ENCODE assay signal across 7 cellular contexts in the genomic region with DNA sequence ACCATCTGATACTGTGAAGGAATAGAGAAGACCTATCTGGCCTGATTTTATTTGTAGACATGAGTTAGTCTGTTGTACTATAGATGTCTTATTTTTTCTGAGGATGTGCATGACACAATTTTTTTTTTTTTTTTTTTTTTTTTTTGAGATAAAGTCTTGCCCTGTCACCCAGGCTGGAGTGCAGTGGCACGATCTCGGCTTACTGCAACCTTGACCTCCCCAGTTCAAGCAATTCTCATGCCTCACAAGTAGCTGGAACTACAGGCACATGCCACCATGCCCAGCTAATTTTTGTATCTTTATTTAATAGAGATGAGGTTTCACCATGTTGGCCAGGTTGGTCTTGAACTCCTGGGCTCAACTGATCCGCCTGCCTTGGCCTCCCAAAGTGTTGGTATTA. TPM values are rescaled to one million over a fixed set of nuclear protein-coding genes. Genes with fewer than 3 reads are reported as not detected.
A peak's percentile ranks its signal among the peaks of the same experiment; 100 is the strongest.
DNase-seq lines count a peak whose midpoint lies in the region; ATAC-seq and TF ChIP-seq lines count a peak whose summit lies in the region.
"Not testable (repeated sequence)": the region's sequence is repeated elsewhere in the genome, so short reads cannot be mapped to it uniquely, and the experiment has no call there.

No MANE protein-coding gene starts in this region.

- not testable (repeated sequence) for DNase-seq in CD8-positive, alpha-beta T cell; HFFc6; activated CD4-positive, alpha-beta T cell treated with anti-CD3 and anti-CD28 coated beads, Interleukin-2, amount 10 ng/mL, durations not matched to agents 7 days and 5 days; activated T-cell treated with anti-CD3 and anti-CD28 coated beads, Interleukin-2, amount 50 U/mL, for 72 hours; central memory CD8-positive, alpha-beta T cell (ENCODE audit: low spot score in 2 of 2); stimulated activated effector memory CD8-positive, alpha-beta T cell treated with anti-CD3 and anti-CD28 coated beads, Interleukin-12 subunit alpha, Interleukin-12 subunit beta, amount 100 ng/mL, for 72 hours (ENCODE audit: low spot score in 2 of 2)
- DNase-seq in adrenal gland = peak in 5 of 7 donors; percentile 29 to 62 (median 48)

- H3K9me3 ChIP-seq in CD8-positive, alpha-beta T cell (ENCODE audit: low read length); adrenal gland (replicated peaks in 1 of 3): not testable (repeated sequence)

- H3K27ac Mint-ChIP-seq in CD8-positive, alpha-beta T cell = peak overlapping the region; percentile 17
- H3K27ac Mint-ChIP-seq in HFFc6 = peak overlapping the region; percentile 96
- H3K27ac Mint-ChIP-seq in activated CD4-positive, alpha-beta T cell treated with anti-CD3 and anti-CD28 coated beads, Interleukin-2, amount 10 ng/mL, durations not matched to agents 7 days and 5 days = peak overlapping the region; percentile 0
- peak overlapping the region; percentile 68 for H3K27ac Mint-ChIP-seq in activated T-cell treated with anti-CD3 and anti-CD28 coated beads, Interleukin-2, amount 50 U/mL, for 72 hours
- peak overlapping the region; percentile 29 for H3K27ac Mint-ChIP-seq in central memory CD8-positive, alpha-beta T cell (ENCODE audit: low read depth)
- H3K27ac Mint-ChIP-seq in stimulated activated effector memory CD8-positive, alpha-beta T cell treated with anti-CD3 and anti-CD28 coated beads, Interleukin-12 subunit alpha, Interleukin-12 subunit beta, amount 100 ng/mL, for 72 hours = peak overlapping the region; percentile 45

- intact Hi-C loops in CD8-positive, alpha-beta T cell (cut with DNase I, micrococcal nuclease); adrenal gland (cut with DNase I): not testable (repeated sequence)

- H3K4me3 Mint-ChIP-seq in CD8-positive, alpha-beta T cell; HFFc6; activated CD4-positive, alpha-beta T cell treated with anti-CD3 and anti-CD28 coated beads, Interleukin-2, amount 10 ng/mL, durations not matched to agents 7 days and 5 days; activated T-cell treated with anti-CD3 and anti-CD28 coated beads, Interleukin-2, amount 50 U/mL, for 72 hours; central memory CD8-positive, alpha-beta T cell; stimulated activated effector memory CD8-positive, alpha-beta T cell treated with anti-CD3 and anti-CD28 coated beads, Interleukin-12 subunit alpha, Interleukin-12 subunit beta, amount 100 ng/mL, for 72 hours: not testable (repeated sequence)

- H3K4me1 ChIP-seq in CD8-positive, alpha-beta T cell (ENCODE audit: insufficient read depth, low read length); adrenal gland (replicated peaks in 1 of 2): not testable (repeated sequence)

- TF ChIP-seq CTCF in CD8-positive, alpha-beta T cell (IDR thresholded peaks at IDR 0.05); HFFc6 (IDR thresholded peaks at IDR 0.05); adrenal gland (IDR thresholded peaks at IDR 0.05): not testable (repeated sequence)

- H3K36me3 Mint-ChIP-seq in CD8-positive, alpha-beta T cell = peaks cover 35% of the 10 kb centered on the region
- H3K36me3 Mint-ChIP-seq in HFFc6 (ENCODE audit: low read depth); activated T-cell treated with anti-CD3 and anti-CD28 coated beads, Interleukin-2, amount 50 U/mL, for 72 hours (ENCODE audit: insufficient read depth in 2 of 2): not testable (repeated sequence)
- H3K36me3 Mint-ChIP-seq in activated CD4-positive, alpha-beta T cell treated with anti-CD3 and anti-CD28 coated beads, Interleukin-2, amount 10 ng/mL, durations not matched to agents 7 days and 5 days (ENCODE audit: low read depth) = peaks cover 16% of the 10 kb centered on the region
- peaks cover 45% of the 10 kb centered on the region for H3K36me3 Mint-ChIP-seq in central memory CD8-positive, alpha-beta T cell (ENCODE audit: insufficient read depth)
- peaks cover 100% of the 10 kb centered on the region for H3K36me3 Mint-ChIP-seq in stimulated activated effector memory CD8-positive, alpha-beta T cell treated with anti-CD3 and anti-CD28 coated beads, Interleukin-12 subunit alpha, Interleukin-12 subunit beta, amount 100 ng/mL, for 72 hours

- peaks cover 15% of the 10 kb centered on the region for H3K36me3 ChIP-seq in CD8-positive, alpha-beta T cell (ENCODE audit: insufficient read depth, low read length)
- H3K36me3 ChIP-seq in adrenal gland (replicated peaks in 1 of 2) = peaks cover 0 to 25% of the 10 kb centered on the region in 2 donors

- H3K4me1 Mint-ChIP-seq in CD8-positive, alpha-beta T cell (ENCODE audit: low read depth); activated CD4-positive, alpha-beta T cell treated with anti-CD3 and anti-CD28 coated beads, Interleukin-2, amount 10 ng/mL, durations not matched to agents 7 days and 5 days; activated T-cell treated with anti-CD3 and anti-CD28 coated beads, Interleukin-2, amount 50 U/mL, for 72 hours (ENCODE audit: low read depth); central memory CD8-positive, alpha-beta T cell; stimulated activated effector memory CD8-positive, alpha-beta T cell treated with anti-CD3 and anti-CD28 coated beads, Interleukin-12 subunit alpha, Interleukin-12 subunit beta, amount 100 ng/mL, for 72 hours: not testable (repeated sequence)
- peaks cover 32% of the 10 kb centered on the region for H3K4me1 Mint-ChIP-seq in HFFc6 (ENCODE audit: low read depth)

- not testable (repeated sequence) for TF ChIP-seq POLR2A in adrenal gland (IDR thresholded peaks at IDR 0.05)

- POLR2A ChIA-PET in CD8-positive, alpha-beta T cell (lab: Charles Lee); activated CD4-positive, alpha-beta T cell treated with anti-CD3 and anti-CD28 coated beads, Interleukin-2, amount 10 ng/mL, durations not matched to agents 7 days and 5 days (lab: Charles Lee): not testable (repeated sequence)

- not testable (repeated sequence) for H3K4me3 ChIP-seq in CD8-positive, alpha-beta T cell (ENCODE audit: low read depth, low read length); adrenal gland

- H3K27ac ChIP-seq in CD8-positive, alpha-beta T cell (ENCODE audit: low read depth, low read length) = not testable (repeated sequence)
- H3K27ac ChIP-seq in adrenal gland = peak overlapping the region in 1 of 5 donors; percentile 19

- not testable (repeated sequence) for H3K27me3 Mint-ChIP-seq in CD8-positive, alpha-beta T cell (ENCODE audit: low read depth); HFFc6 (ENCODE audit: insufficient read depth); activated CD4-positive, alpha-beta T cell treated with anti-CD3 and anti-CD28 coated beads, Interleukin-2, amount 10 ng/mL, durations not matched to agents 7 days and 5 days; activated T-cell treated with anti-CD3 and anti-CD28 coated beads, Interleukin-2, amount 50 U/mL, for 72 hours (ENCODE audit: low read depth); central memory CD8-positive, alpha-beta T cell

- 50 to 68% (median 57%) methylated on average over 3 of the region's 3 CpGs for WGBS in adrenal gland, 4 donors

- not testable (repeated sequence) for H3K9me3 Mint-ChIP-seq in CD8-positive, alpha-beta T cell; HFFc6; activated CD4-positive, alpha-beta T cell treated with anti-CD3 and anti-CD28 coated beads, Interleukin-2, amount 10 ng/mL, durations not matched to agents 7 days and 5 days; activated T-cell treated with anti-CD3 and anti-CD28 coated beads, Interleukin-2, amount 50 U/mL, for 72 hours; central memory CD8-positive, alpha-beta T cell; stimulated activated effector memory CD8-positive, alpha-beta T cell treated with anti-CD3 and anti-CD28 coated beads, Interleukin-12 subunit alpha, Interleukin-12 subunit beta, amount 100 ng/mL, for 72 hours

- CTCF ChIA-PET in CD8-positive, alpha-beta T cell (lab: Charles Lee); activated CD4-positive, alpha-beta T cell treated with anti-CD3 and anti-CD28 coated beads, Interleukin-2, amount 10 ng/mL, durations not matched to agents 7 days and 5 days (lab: Charles Lee): not testable (repeated sequence)

- not testable (repeated sequence) for ATAC-seq in CD8-positive, alpha-beta T cell; activated T-cell treated with anti-CD3 and anti-CD28 coated beads, Interleukin-2, amount 50 U/mL, for 72 hours (replicated peaks in 1 of 2); central memory CD8-positive, alpha-beta T cell (replicated peaks; ENCODE audit: extremely low read depth, poor library complexity, severe bottlenecking); stimulated activated effector memory CD8-positive, alpha-beta T cell treated with anti-CD3 and anti-CD28 coated beads, Interleukin-12 subunit alpha, Interleukin-12 subunit beta, amount 100 ng/mL, for 72 hours

- not testable (repeated sequence) for H3K27me3 ChIP-seq in CD8-positive, alpha-beta T cell (ENCODE audit: insufficient read depth, low read length); adrenal gland

RNA-seq across cellular contexts. Expression of gene CDK12, which starts 26.2 kb away (rescaled TPM):
- 100 to 1,000 TPM in 1 of 2 experiments, 10 to 100 TPM in 1; 95.5 to 101 TPM for total RNA-seq in CD8-positive, alpha-beta T cell
- 10 to 100 TPM; 42.2 to 48.5 (median 44.1) TPM for total RNA-seq in HFFc6 (2021; fragmentation: NEBNext Ultra II Directional; extraction: Animal tissue kit (Norgen Biotek cat#: 25700))
- total RNA-seq in activated CD4-positive, alpha-beta T cell treated with anti-CD3 and anti-CD28 coated beads, Interleukin-2, amount 10 ng/mL, durations not matched to agents 7 days and 5 days = 100 to 1,000 TPM in 1 of 2 experiments, 10 to 100 TPM in 1; 89.9 to 100 TPM
- 10 to 100 TPM; 69.4 to 75.9 TPM for total RNA-seq in activated T-cell treated with anti-CD3 and anti-CD28 coated beads, Interleukin-2, amount 50 U/mL, for 72 hours
- total RNA-seq in adrenal gland = 100 to 1,000 TPM in 1 of 8 donors, 10 to 100 TPM in 7; 23.4 to 206 (median 44.8) TPM
- 10 to 100 TPM in 2 of 3 donors, 1 to 10 TPM in 1; 7.2 to 37.7 (median 17.6) TPM for polyA plus RNA-seq in adrenal gland

RNA-seq across cellular contexts. Expression of gene MED1, which starts 36.4 kb away (rescaled TPM):
- total RNA-seq in CD8-positive, alpha-beta T cell = 10 to 100 TPM; 35.1 to 37.3 TPM
- total RNA-seq in HFFc6 (2021; fragmentation: NEBNext Ultra II Directional; extraction: Animal tissue kit (Norgen Biotek cat#: 25700)) = 10 to 100 TPM; 35.7 to 40.8 (median 38.5) TPM
- 10 to 100 TPM; 55.8 to 59.1 TPM for total RNA-seq in activated CD4-positive, alpha-beta T cell treated with anti-CD3 and anti-CD28 coated beads, Interleukin-2, amount 10 ng/mL, durations not matched to agents 7 days and 5 days
- 10 to 100 TPM; 79.7 to 88.3 TPM for total RNA-seq in activated T-cell treated with anti-CD3 and anti-CD28 coated beads, Interleukin-2, amount 50 U/mL, for 72 hours
- 10 to 100 TPM; 13.5 to 29.4 (median 26.7) TPM for total RNA-seq in adrenal gland
- polyA plus RNA-seq in adrenal gland = 10 to 100 TPM in 1 of 3 donors, 1 to 10 TPM in 2; 3.5 to 28.7 (median 6.7) TPM

Comparison
In these comparisons a context has a peak if more than half of its experiments do, and no peak if none do; other contexts are left out.
1. H3K27ac Mint-ChIP-seq: peak in every context shown above with its lines; median percentile 96 in HFFc6; 68 in activated T-cell treated with anti-CD3 and anti-CD28 coated beads, Interleukin-2, amount 50 U/mL, for 72 hours; 45 in stimulated activated effector memory CD8-positive, alpha-beta T cell treated with anti-CD3 and anti-CD28 coated beads, Interleukin-12 subunit alpha, Interleukin-12 subunit beta, amount 100 ng/mL, for 72 hours; 29 in central memory CD8-positive, alpha-beta T cell; 17 in CD8-positive, alpha-beta T cell; 0 in activated CD4-positive, alpha-beta T cell treated with anti-CD3 and anti-CD28 coated beads, Interleukin-2, amount 10 ng/mL, durations not matched to agents 7 days and 5 days.